ENCODE assay signal across 15 cellular contexts in genomic region chr12:107475900-107476299, GRCh38.
"Had no signal": no experiment of that assay in that cellular context is flagged by ENCODE, and none has a peak within 500 bp of the region (broad histone marks: within the 10 kb centered on the region; RNA-seq: fewer than 3 reads in every experiment).

No MANE protein-coding gene starts in this region.

- H3K27ac ChIP-seq: cardiac muscle cell, dorsolateral prefrontal cortex, foreskin keratinocyte, left ventricle myocardium inferior, neural progenitor cell, transverse colon, vagina, WERI-Rb-1 had no signal

- DNase-seq: activated CD4-positive, alpha-beta T cell treated with anti-CD3 and anti-CD28 coated beads, Interleukin-2, amount 50 U/mL, for 4 hours; amygdala; dorsolateral prefrontal cortex; endodermal cell; foreskin keratinocyte; head of caudate nucleus; left ventricle myocardium inferior; mammary epithelial cell; stimulated activated naive CD8-positive, alpha-beta T cell treated with anti-CD3 and anti-CD28 coated beads, Interleukin-15, Interleukin-2, amounts not matched to agents 100 U/mL and 50 U/mL, for 24 hours; substantia nigra; transverse colon; WERI-Rb-1 had no signal

- H3K4me2 ChIP-seq: neural progenitor cell had no signal

- H3K27me3 ChIP-seq: foreskin keratinocyte, neural progenitor cell, transverse colon, vagina had no signal

- H3K4me1 ChIP-seq: left ventricle myocardium inferior, transverse colon, vagina had no signal

- ATAC-seq: foreskin keratinocyte had no signal

- H3K9ac ChIP-seq: neural progenitor cell had no signal

- H3K9me3 ChIP-seq: left ventricle myocardium inferior, transverse colon, vagina had no signal

- H3K4me3 ChIP-seq: cardiac muscle cell, dorsolateral prefrontal cortex, left ventricle myocardium inferior, neural progenitor cell, transverse colon, vagina had no signal

- H3K36me3 ChIP-seq: cardiac muscle cell, left ventricle myocardium inferior, neural progenitor cell, transverse colon, vagina, WERI-Rb-1 had no signal
